31 cellular contexts compared by ENCODE assay signal in genomic region chr11:23252426-23252825, GRCh38.
"Had no signal": no experiment of that assay in that cellular context is flagged by ENCODE, and none has a peak within 500 bp of the region (broad histone marks: within the 10 kb centered on the region; RNA-seq: fewer than 3 reads in every experiment).

No MANE protein-coding gene starts in this region.

- ATAC-seq: left colon; left lung; lower lobe of right lung; naive thymus-derived CD8-positive, alpha-beta T cell; pancreas; right cardiac atrium; sciatic nerve; stimulated activated effector memory CD8-positive, alpha-beta T cell treated with anti-CD3 and anti-CD28 coated beads, Interleukin-12 subunit alpha, Interleukin-12 subunit beta, amount 100 ng/mL, for 72 hours; upper lobe of right lung had no signal

- H3K4me3 ChIP-seq: left lung, lower lobe of right lung, pancreas, prostate gland, spleen, suprapubic skin, thoracic aorta, tibial artery, upper lobe of right lung had no signal

- FAIRE-seq: islet of Langerhans, pancreas, small intestine, urothelium cell line had no signal

- DNase-seq: hypothalamus; immature natural killer cell; kidney; left colon; left lung; lower lobe of right lung; mesendoderm; naive thymus-derived CD8-positive, alpha-beta T cell; nucleus accumbens; pancreas; posterior cingulate gyrus; retina; right cardiac atrium; small intestine; spleen; stimulated activated CD4-positive, alpha-beta T cell treated with anti-CD3 and anti-CD28 coated beads, Interleukin-4, amount 100 ng/mL, for 24 hours; stimulated activated naive CD4-positive, alpha-beta T cell; tibial artery; trophoblast cell; upper lobe of right lung had no signal

- H3K36me3 ChIP-seq: left lung, lower lobe of right lung, pancreas, prostate gland, spleen, suprapubic skin, thoracic aorta, tibial artery, upper lobe of right lung had no signal

- H3K4me1 Mint-ChIP-seq: immature natural killer cell; naive thymus-derived CD8-positive, alpha-beta T cell; nephron; neural crest cell; stimulated activated effector memory CD8-positive, alpha-beta T cell treated with anti-CD3 and anti-CD28 coated beads, Interleukin-12 subunit alpha, Interleukin-12 subunit beta, amount 100 ng/mL, for 72 hours had no signal

- H3K4me1 ChIP-seq: left lung, lower lobe of right lung, pancreas, prostate gland, spleen, suprapubic skin, tibial artery, upper lobe of right lung had no signal

- H3K9me3 Mint-ChIP-seq: stimulated activated naive CD8-positive, alpha-beta T cell treated with anti-CD3 and anti-CD28 coated beads, Interleukin-15, Interleukin-2, amounts not matched to agents 100 ng/mL and 50 ng/mL, for 24 hours had no signal

- H3K4me3 Mint-ChIP-seq: immature natural killer cell; mesothelial cell of epicardium; naive thymus-derived CD8-positive, alpha-beta T cell; nephron; neural crest cell; stimulated activated effector memory CD8-positive, alpha-beta T cell treated with anti-CD3 and anti-CD28 coated beads, Interleukin-12 subunit alpha, Interleukin-12 subunit beta, amount 100 ng/mL, for 72 hours; stimulated activated naive CD8-positive, alpha-beta T cell treated with anti-CD3 and anti-CD28 coated beads, Interleukin-15, Interleukin-2, amounts not matched to agents 100 ng/mL and 50 ng/mL, for 24 hours had no signal

- H3K27ac Mint-ChIP-seq: immature natural killer cell; mesothelial cell of epicardium; naive thymus-derived CD8-positive, alpha-beta T cell; nephron; stimulated activated effector memory CD8-positive, alpha-beta T cell treated with anti-CD3 and anti-CD28 coated beads, Interleukin-12 subunit alpha, Interleukin-12 subunit beta, amount 100 ng/mL, for 72 hours; stimulated activated naive CD8-positive, alpha-beta T cell treated with anti-CD3 and anti-CD28 coated beads, Interleukin-15, Interleukin-2, amounts not matched to agents 100 ng/mL and 50 ng/mL, for 24 hours had no signal

- H3K27me3 Mint-ChIP-seq: naive thymus-derived CD8-positive, alpha-beta T cell; stimulated activated naive CD8-positive, alpha-beta T cell treated with anti-CD3 and anti-CD28 coated beads, Interleukin-15, Interleukin-2, amounts not matched to agents 100 ng/mL and 50 ng/mL, for 24 hours had no signal

- H3K36me3 Mint-ChIP-seq: immature natural killer cell; naive thymus-derived CD8-positive, alpha-beta T cell; stimulated activated effector memory CD8-positive, alpha-beta T cell treated with anti-CD3 and anti-CD28 coated beads, Interleukin-12 subunit alpha, Interleukin-12 subunit beta, amount 100 ng/mL, for 72 hours had no signal

- H3K9me3 ChIP-seq: left lung, lower lobe of right lung, pancreas, prostate gland, suprapubic skin, thoracic aorta, tibial artery, upper lobe of right lung had no signal

- H3K27ac ChIP-seq: left lung, lower lobe of right lung, pancreas, prostate gland, spleen, suprapubic skin, thoracic aorta, tibial artery, upper lobe of right lung had no signal

- H3K27me3 ChIP-seq: left lung, pancreas, spleen, suprapubic skin, tibial artery, upper lobe of right lung had no signal
